8 cellular contexts compared by ENCODE assay signal in the genomic region with DNA sequence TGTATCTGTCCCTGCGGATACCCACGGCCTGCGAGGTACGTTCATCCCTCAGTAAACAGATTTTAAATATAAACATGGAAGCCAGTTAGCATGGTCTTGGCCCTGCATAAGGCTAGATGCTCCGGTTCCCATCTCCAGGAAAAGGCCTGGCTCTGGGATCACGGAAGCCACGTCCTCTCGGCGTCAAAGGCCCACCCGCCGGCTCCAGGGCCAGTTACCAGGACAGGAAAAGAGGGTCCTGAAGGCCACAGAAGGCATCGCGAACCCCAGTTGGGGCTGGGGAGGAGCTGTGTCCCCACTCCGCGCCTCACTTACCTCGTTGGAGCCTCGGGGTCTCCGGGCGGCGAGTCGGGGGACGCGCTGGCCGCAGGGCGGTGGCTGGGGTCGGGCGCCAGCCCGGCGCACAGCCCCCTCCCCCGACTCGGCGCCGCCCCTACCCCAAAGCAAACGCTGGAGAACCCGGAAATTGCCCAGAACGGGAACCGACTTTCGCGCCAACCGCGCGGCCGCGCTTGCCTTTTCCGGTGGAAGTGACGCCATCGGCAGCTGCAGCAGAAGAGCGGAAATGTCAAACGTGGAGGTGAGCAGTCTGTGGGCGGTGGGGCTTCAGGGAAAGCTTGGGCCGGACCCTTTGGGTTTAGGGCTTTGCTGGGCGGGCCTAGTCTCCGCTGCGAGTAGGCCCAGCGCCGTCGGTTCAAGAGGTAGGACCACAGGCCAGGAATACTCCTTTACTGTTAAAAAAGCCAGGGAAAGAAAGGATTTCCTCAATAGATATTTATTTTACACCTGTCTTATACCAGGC. TPM values are rescaled to one million over a fixed set of nuclear protein-coding genes. Genes with fewer than 3 reads are reported as not detected.
A peak's percentile ranks its signal among the peaks of the same experiment; 100 is the strongest.
DNase-seq lines count a peak whose midpoint lies in the region; ATAC-seq, FAIRE-seq and TF ChIP-seq lines count a peak whose summit lies in the region.

A gene (minus strand): TSS at position 488 of the 802 bp plus-strand sequence. CDS start 814 bp downstream, outside the sequence.

- TF ChIP-seq CTCF in MM.1S (IDR thresholded peaks at IDR 0.05; ENCODE audit: low read length) = no peak
- TF ChIP-seq CTCF in fibroblast of villous mesenchyme (IDR thresholded peaks at IDR 0.05; ENCODE audit: insufficient read depth, low read depth, low read length) = no peak
- no peak for TF ChIP-seq CTCF in nephron progenitor cell (IDR thresholded peaks at IDR 0.05)

- H3K9me3 ChIP-seq in MM.1S (replicated peaks; ENCODE audit: insufficient read depth, low read length) = no peaks in the 10 kb centered on the region

- peaks cover 5% of the 10 kb centered on the region; the same call in 1 of the 2 replicates for H3F3A ChIP-seq in MM.1S (ENCODE audit: insufficient read depth, low read length)

- H2AFZ ChIP-seq in MM.1S (ENCODE audit: low read length) = peak within 1 kb of the TSS; percentile 60

- FAIRE-seq in G401.6 (lab: Jason Lieb, UNC) = peak; percentile 56

- peaks cover 18% of the 10 kb centered on the region; the same call in 1 of the 2 replicates for H3K4me1 ChIP-seq in MM.1S (ENCODE audit: low read length)

- no peaks in the 10 kb centered on the region for H3K27me3 ChIP-seq in MM.1S (replicated peaks; ENCODE audit: insufficient read depth, low read length)

- peak within 1 kb of the TSS; percentile 60 for H3K27ac ChIP-seq in MM.1S (ENCODE audit: low read length)

- peak within 1 kb of the TSS; percentile 86 for H3K4me3 ChIP-seq in MM.1S (ENCODE audit: low read length)
- peak within 1 kb of the TSS; percentile 86 for H3K4me3 ChIP-seq in fibroblast of villous mesenchyme (ENCODE audit: low read depth, low read length)

- peak within 1 kb of the TSS; percentile 99 for H3K27ac Mint-ChIP-seq in nephron progenitor cell
- peak within 1 kb of the TSS; percentile 99 to 100 for H3K27ac Mint-ChIP-seq in stimulated activated naive CD8-positive, alpha-beta T cell treated with anti-CD3 and anti-CD28 coated beads, Interleukin-15, amount 100 ng/mL, for 72 hours

- H3K9me2 ChIP-seq in MM.1S (replicated peaks; ENCODE audit: insufficient read depth, low read length) = no peaks in the 10 kb centered on the region

- H3K9ac ChIP-seq in MM.1S (ENCODE audit: low read length) = peak within 1 kb of the TSS; percentile 89

- DNase-seq in HCEC 1CT (peak; percentile 70), MM.1S (peak; percentile 93), SHP77 (lab: John Stamatoyannopoulos, UW) (peak; percentile 87 to 89), activated gamma-delta T cell (lab: John Stamatoyannopoulos, UW) (peak; percentile 72), fibroblast of villous mesenchyme (ENCODE audit: low read depth) (peak; percentile 71), nephron progenitor cell (peak; percentile 87)
- peak; percentile 81 to 89 for DNase-seq in stimulated activated naive CD8-positive, alpha-beta T cell treated with anti-CD3 and anti-CD28 coated beads, Interleukin-15, amount 100 ng/mL, for 72 hours

- H3K27me3 Mint-ChIP-seq in nephron progenitor cell (ENCODE audit: low read depth, poor library complexity) = peaks cover 2% of the 10 kb centered on the region
- no peaks in the 10 kb centered on the region for H3K27me3 Mint-ChIP-seq in stimulated activated naive CD8-positive, alpha-beta T cell treated with anti-CD3 and anti-CD28 coated beads, Interleukin-15, amount 100 ng/mL, for 72 hours

- H3K4me3 Mint-ChIP-seq in nephron progenitor cell = peak within 1 kb of the TSS; percentile 98
- peak within 1 kb of the TSS; percentile 94 to 99 for H3K4me3 Mint-ChIP-seq in stimulated activated naive CD8-positive, alpha-beta T cell treated with anti-CD3 and anti-CD28 coated beads, Interleukin-15, amount 100 ng/mL, for 72 hours

- no peaks in the 10 kb centered on the region for H3K9me3 Mint-ChIP-seq in nephron progenitor cell
- H3K9me3 Mint-ChIP-seq in stimulated activated naive CD8-positive, alpha-beta T cell treated with anti-CD3 and anti-CD28 coated beads, Interleukin-15, amount 100 ng/mL, for 72 hours = no peaks in the 10 kb centered on the region

- H3K4me2 ChIP-seq in MM.1S (ENCODE audit: low read depth, low read length) = peak within 1 kb of the TSS; percentile 65

- no peaks in the 10 kb centered on the region for H4K20me1 ChIP-seq in MM.1S (ENCODE audit: insufficient read depth, low read length)

- H3K36me3 ChIP-seq in MM.1S (replicated peaks; ENCODE audit: insufficient read depth, low read length) = peaks cover 13% of the 10 kb centered on the region; the same call in 1 of the 2 replicates

- peaks cover 59% of the 10 kb centered on the region for H3K79me2 ChIP-seq in MM.1S (ENCODE audit: low read length)

- H3K4me1 Mint-ChIP-seq in nephron progenitor cell = peaks cover 45% of the 10 kb centered on the region
- peaks cover 35% of the 10 kb centered on the region for H3K4me1 Mint-ChIP-seq in stimulated activated naive CD8-positive, alpha-beta T cell treated with anti-CD3 and anti-CD28 coated beads, Interleukin-15, amount 100 ng/mL, for 72 hours

- peak; percentile 94 for ATAC-seq in stimulated activated naive CD8-positive, alpha-beta T cell treated with anti-CD3 and anti-CD28 coated beads, Interleukin-15, amount 100 ng/mL, for 72 hours

- peaks cover 24% of the 10 kb centered on the region for H3K36me3 Mint-ChIP-seq in nephron progenitor cell (ENCODE audit: low read depth)

RNA-seq across cellular contexts. Expression of the gene that starts here (rescaled TPM):
- total RNA-seq in fibroblast of villous mesenchyme = 42.2 and 51.4 TPM in 2 replicates

Comparison
In these comparisons a context has a peak if more than half of its experiments do, and no peak if none do; other contexts are left out.
1. Peak in every context shown above with its lines: DNase-seq, ATAC-seq, H3K4me3 ChIP-seq and H3K27ac ChIP-seq.